Comparison of ENCODE assay signal across 19 cellular contexts in genomic region chr6:44432726-44433125, GRCh38.
"Had no signal": no experiment of that assay in that cellular context is flagged by ENCODE, and none has a peak within 500 bp of the region (broad histone marks: within the 10 kb centered on the region; RNA-seq: fewer than 3 reads in every experiment).

No MANE protein-coding gene starts in this region.

- H3K9me3 ChIP-seq: colonic mucosa, left lung, spleen, upper lobe of right lung had no signal

- H3K4me3 Mint-ChIP-seq: activated naive CD8-positive, alpha-beta T cell treated with anti-CD3 and anti-CD28 coated beads, Interleukin-2, amount 10 ng/mL, durations not matched to agents 7 days and 5 days; T-helper 2 cell treated with Interferon-gamma antibody and Interleukin-4, amounts not matched to agents 5 μg/mL and 100 μg/mL, for 36 hours had no signal

- ATAC-seq: foreskin keratinocyte, left lung, upper lobe of right lung had no signal

- H3K27me3 ChIP-seq: cardiac muscle cell, colonic mucosa, foreskin keratinocyte, left lung, spleen, upper lobe of right lung had no signal

- H3K27me3 Mint-ChIP-seq: activated naive CD8-positive, alpha-beta T cell treated with anti-CD3 and anti-CD28 coated beads, Interleukin-2, amount 10 ng/mL, durations not matched to agents 7 days and 5 days had no signal

- H3K9me3 Mint-ChIP-seq: activated naive CD8-positive, alpha-beta T cell treated with anti-CD3 and anti-CD28 coated beads, Interleukin-2, amount 10 ng/mL, durations not matched to agents 7 days and 5 days; T-helper 2 cell treated with Interferon-gamma antibody and Interleukin-4, amounts not matched to agents 5 μg/mL and 100 μg/mL, for 36 hours had no signal

- H3K4me3 ChIP-seq: cardiac muscle cell, colonic mucosa, left lung, spleen, upper lobe of right lung had no signal

- H3K27ac Mint-ChIP-seq: activated naive CD8-positive, alpha-beta T cell treated with anti-CD3 and anti-CD28 coated beads, Interleukin-2, amount 10 ng/mL, durations not matched to agents 7 days and 5 days; T-helper 2 cell treated with Interferon-gamma antibody and Interleukin-4, amounts not matched to agents 5 μg/mL and 100 μg/mL, for 36 hours had no signal

- H3K36me3 ChIP-seq: colonic mucosa had no signal

- H3K4me1 ChIP-seq: left lung, parathyroid adenoma, upper lobe of right lung had no signal

- DNase-seq: activated CD4-positive, alpha-beta T cell treated with anti-CD3 and anti-CD28 coated beads, Interleukin-2, amount 50 U/mL, for 4 hours; activated CD4-positive, CD25-positive, alpha-beta regulatory T cell treated with anti-CD3 and anti-CD28 coated beads, Interleukin-2, amount 50 U/mL, for 72 hours; activated effector memory CD4-positive, alpha-beta T cell treated with anti-CD3 and anti-CD28 coated beads, Interleukin-2, amount 50 U/mL, for 16 hours; activated naive CD8-positive, alpha-beta T cell treated with anti-CD3 and anti-CD28 coated beads, Interleukin-2, amount 10 ng/mL, durations not matched to agents 7 days and 5 days; activated T-cell treated with anti-CD3 and anti-CD28 coated beads, Interleukin-2, amount 50 U/mL, for 1 hour; aorta; foreskin keratinocyte; head of caudate nucleus; left lung; mesendoderm; spleen; stimulated activated CD4-positive, alpha-beta T cell treated with anti-CD3 and anti-CD28 coated beads, Interleukin-2, amount 100 ng/mL, for 24 hours; stimulated activated naive CD4-positive, alpha-beta T cell; substantia nigra; upper lobe of right lung had no signal

- H3K27ac ChIP-seq: cardiac muscle cell, foreskin keratinocyte, left lung, parathyroid adenoma, spleen, upper lobe of right lung had no signal
